25 cellular contexts compared by ENCODE assay signal in the genomic region with DNA sequence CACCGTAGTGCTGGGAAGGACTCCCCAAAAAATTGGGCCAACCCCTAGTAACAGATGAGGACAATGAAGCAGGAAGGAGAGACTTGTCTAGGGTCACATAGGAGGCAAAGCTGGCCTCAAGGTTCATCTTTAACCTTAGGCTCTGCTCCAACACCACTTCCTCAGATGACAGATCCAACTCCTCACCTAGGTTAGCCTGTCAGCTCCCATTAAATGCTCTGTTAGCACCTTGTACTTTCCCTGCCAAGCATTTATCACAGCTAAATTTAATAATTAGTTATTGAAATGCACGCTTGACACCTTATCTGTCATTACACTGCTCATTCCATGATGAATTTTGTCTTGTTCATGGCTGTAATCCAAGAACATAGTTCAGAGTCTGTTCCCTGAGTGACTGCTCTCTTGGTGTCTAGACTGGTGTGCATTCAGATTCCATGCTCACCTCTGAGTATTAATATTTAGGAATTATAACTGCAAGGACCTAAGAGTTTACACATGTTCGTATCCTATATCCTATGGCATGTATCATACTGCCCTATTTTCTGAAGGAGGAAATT. TPM values are rescaled to one million over a fixed set of nuclear protein-coding genes. Genes with fewer than 3 reads are reported as not detected.
"Had no signal": no experiment of that assay in that cellular context is flagged by ENCODE, and none has a peak within 500 bp of the region (broad histone marks: within the 10 kb centered on the region; RNA-seq: fewer than 3 reads in every experiment).

No MANE protein-coding gene starts in this region.

- DNase-seq: natural killer cell; occipital lobe; ovary; posterior cingulate gyrus; retina; right lobe of liver; sigmoid colon; small intestine; stimulated activated CD4-positive, alpha-beta T cell treated with anti-CD3 and anti-CD28 coated beads, Interleukin-15, amount 100 ng/mL, for 24 hours; stimulated activated CD4-positive, alpha-beta T cell treated with anti-CD3 and anti-CD28 coated beads, Interleukin-2, amount 100 ng/mL, for 24 hours; stimulated activated CD4-positive, alpha-beta T cell treated with anti-CD3 and anti-CD28 coated beads, Interleukin-2, amount 100 ng/mL, for 48 hours; stimulated activated CD4-positive, alpha-beta T cell treated with anti-CD3 and anti-CD28 coated beads, Interleukin-4, amount 100 ng/mL, for 24 hours; stimulated activated naive B cell treated with anti-CD40 and anti-IgM and Interleukin-4, amounts not matched to agents 10 μg/mL and 1 μg/mL and 100 μg/mL, for 72 hours; stimulated activated naive CD4-positive, alpha-beta T cell treated with Interleukin-2 at 50 U/mL for 16 hours; stomach; thyroid gland; trophoblast cell; upper lobe of left lung had no signal

- H3K36me3 ChIP-seq: neural progenitor cell, ovary, right atrium auricular region, right lobe of liver, sigmoid colon, stomach, thoracic aorta, thyroid gland, tibial nerve, upper lobe of left lung, vagina had no signal

- H3K4me3 ChIP-seq: neural progenitor cell, ovary, right atrium auricular region, right lobe of liver, sigmoid colon, stomach, thoracic aorta, thyroid gland, tibial nerve, upper lobe of left lung, vagina had no signal

- H3K4me1 ChIP-seq: parathyroid adenoma, right lobe of liver, thyroid gland, tibial nerve, upper lobe of left lung, vagina had no signal

- H3K9me3 ChIP-seq: ovary, right atrium auricular region, sigmoid colon, stomach, thoracic aorta, thyroid gland, tibial nerve, upper lobe of left lung, vagina had no signal

- ATAC-seq: natural killer cell; right lobe of liver; stimulated activated effector memory CD8-positive, alpha-beta T cell treated with anti-CD3 and anti-CD28 coated beads, Interleukin-12 subunit alpha, Interleukin-12 subunit beta, amount 100 ng/mL, for 72 hours; stimulated activated naive B cell treated with anti-CD40 and anti-IgM and Interleukin-4, amounts not matched to agents 10 μg/mL and 1 μg/mL and 100 μg/mL, for 72 hours had no signal

- H3K27me3 ChIP-seq: neural progenitor cell, ovary, right atrium auricular region, right lobe of liver, sigmoid colon, stomach, thyroid gland, tibial nerve, upper lobe of left lung, vagina had no signal

- H3K27ac ChIP-seq: neural progenitor cell, ovary, parathyroid adenoma, right atrium auricular region, right lobe of liver, sigmoid colon, stomach, thoracic aorta, thyroid gland, tibial nerve, upper lobe of left lung, vagina had no signal

RNA-seq across cellular contexts. Expression of a gene that starts 18.6 kb away (rescaled TPM):
- total RNA-seq: natural killer cell had no signal
